In the genomic region with DNA sequence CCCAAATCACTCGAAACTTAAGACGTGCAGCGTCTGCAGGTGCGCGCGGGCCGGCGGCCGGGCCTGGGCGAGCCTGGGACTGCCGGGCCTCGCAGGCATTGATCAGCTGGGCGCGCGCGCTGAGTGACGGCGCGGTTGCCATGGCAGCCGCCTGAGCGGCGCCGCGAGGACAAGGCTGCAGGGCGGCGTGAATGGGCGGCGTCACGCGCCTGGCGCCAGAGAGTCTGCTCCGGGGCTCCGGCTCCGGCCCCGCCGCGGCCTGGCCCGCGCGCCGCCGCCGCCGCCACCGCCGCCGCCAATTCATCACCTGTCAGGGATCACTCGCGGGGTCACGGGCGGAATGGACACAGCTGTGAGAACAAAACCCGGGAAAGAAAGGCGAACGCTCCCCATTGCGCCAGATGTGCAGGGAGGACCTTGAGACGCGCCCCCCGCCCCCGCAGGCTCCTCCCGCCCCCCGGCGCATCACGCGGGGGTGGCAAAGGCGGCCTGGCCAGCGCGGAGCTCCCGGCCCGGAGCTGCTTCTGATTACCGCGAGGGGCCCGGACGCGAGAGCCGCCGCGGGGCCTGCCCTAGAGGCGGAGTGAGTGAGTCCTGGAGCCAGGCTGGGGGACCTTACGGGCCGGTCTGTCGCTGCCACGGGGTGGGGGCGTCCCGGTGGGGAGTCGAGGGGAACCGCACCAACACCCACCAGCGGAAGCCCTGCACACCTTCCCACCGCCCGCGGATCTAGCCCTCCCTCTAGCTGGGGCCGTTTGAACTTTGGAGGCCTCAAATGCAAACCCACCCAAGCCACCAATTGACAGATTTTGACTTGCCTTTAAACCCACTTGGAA, we compare ENCODE assay signal across 8 cellular contexts. TPM values are rescaled to one million over a fixed set of nuclear protein-coding genes. Genes with fewer than 3 reads are reported as not detected.
DNase-seq lines count a peak whose midpoint lies in the region; ATAC-seq and TF ChIP-seq lines count a peak whose summit lies in the region.

No MANE protein-coding gene starts in this region.

- H3K4me2 ChIP-seq in parathyroid adenoma (ENCODE audit: low read length): peak overlapping the region; percentile 99

- H3K4me3 ChIP-seq in cardiac muscle cell (peak overlapping the region; percentile 46), parathyroid adenoma (ENCODE audit: low read depth, low read length) (peak overlapping the region; percentile 98), transverse colon (peak overlapping the region; percentile 33 to 66 (median 62))

- peak; percentile 60 for TF ChIP-seq EP300 in transverse colon (IDR thresholded peaks at IDR 0.05; ENCODE audit: low read depth)

- intact Hi-C loops in transverse colon (cut with DNase I; ENCODE audit: low total_unique reads): loop anchor here (5.0 kb wide), 1 partner anchor 527 kb away; no protein-coding TSS in a partner anchor

- CTCF ChIA-PET in GM10248 (lab: Yijun Ruan, JAX): interaction anchor here (1.0 to 1.1 kb wide), 2 partner anchors 129 to 1581 kb away, joined by 3 read pairs; no protein-coding TSS in a partner anchor

- H3K36me3 ChIP-seq in cardiac muscle cell: no peaks in the 10 kb centered on the region
- peaks cover 9% of the 10 kb centered on the region for H3K36me3 ChIP-seq in parathyroid adenoma (ENCODE audit: control insufficient read depth, insufficient read depth, low read length)
- no peaks in the 10 kb centered on the region for H3K36me3 ChIP-seq in transverse colon

- H3K4me1 ChIP-seq in cardiac muscle cell (ENCODE audit: low read depth) (peaks cover 29% of the 10 kb centered on the region), parathyroid adenoma (peaks cover 14% of the 10 kb centered on the region), transverse colon (peaks cover 19 to 41% (median 35%) of the 10 kb centered on the region in 4 donors)

- DNase-seq in GM10248 (ENCODE audit: extremely low spot score) (peak; percentile 93), NCI-H128 (lab: John Stamatoyannopoulos, UW; ENCODE audit: unreplicated experiment) (peak; percentile 92), SKM-1 treated with dmso at 0.1 percent for 144 hours (lab: John Stamatoyannopoulos, UW; ENCODE audit: unreplicated experiment) (peak; percentile 63), cardiac muscle cell (ENCODE audit: low read depth in 1 of 2, low spot score in 1 of 2) (peak; percentile 96 to 98), transverse colon (peak; percentile 94)
- DNase-seq in activated naive CD8-positive, alpha-beta T cell treated with anti-CD3 and anti-CD28 coated beads, Interleukin-2, amount 50 U/mL, for 16 hours (ENCODE audit: low read depth, low spot score): peak; percentile 42

- H3K9me3 ChIP-seq in cardiac muscle cell (ENCODE audit: low read depth) (no peaks in the 10 kb centered on the region), parathyroid adenoma (ENCODE audit: control insufficient read depth, low read length) (no peaks in the 10 kb centered on the region), transverse colon (peaks cover 8 to 12% of the 10 kb centered on the region in 2 donors)

- no peak for TF ChIP-seq CTCF in GM10248 (IDR thresholded peaks at IDR 0.05; ENCODE audit: control extremely low read depth, extremely low read depth, low read depth, missing control alignments)
- TF ChIP-seq CTCF in cardiac muscle cell (IDR thresholded peaks at IDR 0.05; ENCODE audit: low read depth, low read length): no peak
- peak; percentile 24 for TF ChIP-seq CTCF in parathyroid adenoma (IDR thresholded peaks at IDR 0.05)
- no peak for TF ChIP-seq CTCF in transverse colon (IDR thresholded peaks at IDR 0.05)

- peak overlapping the region; percentile 98 for H3K9ac ChIP-seq in parathyroid adenoma

- peak; percentile 60 for ATAC-seq in HG02678 (IDR thresholded peaks at IDR 0.05; ENCODE audit: unreplicated experiment)

- H3K27me3 ChIP-seq in cardiac muscle cell (no peaks in the 10 kb centered on the region), parathyroid adenoma (ENCODE audit: control insufficient read depth, insufficient read depth, low read length) (no peaks in the 10 kb centered on the region), transverse colon (peaks cover 5% of the 10 kb centered on the region)

- TF ChIP-seq POLR2A in transverse colon (IDR thresholded peaks at IDR 0.05): peak; percentile 54

- peak overlapping the region; percentile 63 for H2AFZ ChIP-seq in parathyroid adenoma

- H3K27ac ChIP-seq in cardiac muscle cell (peak overlapping the region; percentile 100), parathyroid adenoma (peak overlapping the region; percentile 99), transverse colon (peak overlapping the region; percentile 93 to 100 (median 96))

- in situ Hi-C loops in transverse colon (cut with MboI; ENCODE audit: low pct_ligation_motif_present in 1 of 4, low pct_unique_long_range_greater_than_20kb in 1 of 4, low sequenced_read_pairs in 3 of 4): no loop called here

- WGBS in transverse colon (ENCODE audit: low coverage in 1 of 2), 2 donors: 1% methylated on average over 44 of the region's 91 CpGs; no CpG with 5 or more reads in 1 of the 2 donors

- POLR2A ChIA-PET in GM10248 (lab: Yijun Ruan, JAX): interaction anchor here (0.7 kb wide), 1 partner anchor 168 kb away, joined by 5 read pairs; no protein-coding TSS in a partner anchor

- peaks cover 28% of the 10 kb centered on the region for H3K79me2 ChIP-seq in parathyroid adenoma

RNA-seq across cellular contexts. Expression of a gene that starts 2.9 kb away (rescaled TPM):
- 626 and 780 TPM in 2 replicates for total RNA-seq in cardiac muscle cell
- polyA plus RNA-seq in cardiac muscle cell: 409 and 527 TPM in 2 replicates
- 100 to 1,000 TPM; 329 to 437 (median 382) TPM for total RNA-seq in transverse colon

Comparison
In these comparisons a context has a peak if more than half of its experiments do, and no peak if none do; other contexts are left out.
1. Peak in every context shown above with its lines: DNase-seq, ATAC-seq, H3K4me3 ChIP-seq and H3K27ac ChIP-seq.
2. DNase-seq: peak in every context shown above with its lines; median percentile 97 in cardiac muscle cell; 94 in transverse colon; 93 in GM10248; 92 in NCI-H128; 63 in SKM-1 treated with dmso at 0.1 percent for 144 hours; 42 in activated naive CD8-positive, alpha-beta T cell treated with anti-CD3 and anti-CD28 coated beads, Interleukin-2, amount 50 U/mL, for 16 hours.
3. H3K4me3 ChIP-seq: peak in every context shown above with its lines; median percentile 98 in parathyroid adenoma; 62 in transverse colon; 46 in cardiac muscle cell.